2 cellular contexts compared by ENCODE assay signal in genomic region chr16:28098959-28099945, GRCh38.
TF ChIP-seq lines count a peak whose summit lies in the region.

No MANE protein-coding gene starts in this region.

TF ChIP-seq in H1, 55 proteins besides CTCF, POLR2A, EP300 and RAD21:
- TF ChIP-seq EGR1 (IDR thresholded peaks at IDR 0.05; ENCODE audit: borderline replicate concordance, low read depth, low read length) (no peak), KDM5A (IDR thresholded peaks at IDR 0.05; ENCODE audit: low read length) (no peak), CHD1 (IDR thresholded peaks at IDR 0.05; ENCODE audit: low read depth, low read length) (no peak), BRCA1 (IDR thresholded peaks at IDR 0.05; ENCODE audit: low read depth, low read length) (no peak), SP4 (IDR thresholded peaks at IDR 0.05; ENCODE audit: low read length) (no peak), JUN (IDR thresholded peaks at IDR 0.05; ENCODE audit: low read depth, low read length) (no peak), CBX8 (IDR thresholded peaks at IDR 0.05; ENCODE audit: borderline replicate concordance, low read depth, low read length) (no peak), SUZ12 (IDR thresholded peaks at IDR 0.05; ENCODE audit: low read length) (no peak), SAP30 (IDR thresholded peaks at IDR 0.05; ENCODE audit: insufficient read depth, insufficient replicate concordance, low read length) (no peak), POU5F1 (IDR thresholded peaks at IDR 0.05; ENCODE audit: low read depth, low read length) (no peak), SIX5 (IDR thresholded peaks at IDR 0.05; ENCODE audit: low read depth, low read length) (no peak)

TF ChIP-seq in GM23338, 12 proteins besides CTCF, POLR2A, EP300 and RAD21:
- TF ChIP-seq CREB1 (CRISPR knock-in tag; IDR thresholded peaks at IDR 0.05; ENCODE audit: low read depth) = no peak
- TF ChIP-seq ETS1 (IDR thresholded peaks at IDR 0.05) = no peak
- no peak for TF ChIP-seq ZNF462 (CRISPR knock-in tag; IDR thresholded peaks at IDR 0.05)
- TF ChIP-seq POLR2AphosphoS5 (IDR thresholded peaks at IDR 0.05; ENCODE audit: low read depth) = no peak
- TF ChIP-seq JUNB (IDR thresholded peaks at IDR 0.05; ENCODE audit: unreplicated experiment) = no peak
- TF ChIP-seq EZH2 (IDR thresholded peaks at IDR 0.05; ENCODE audit: low read depth, unreplicated experiment) = no peak
- no peak for TF ChIP-seq REST (IDR thresholded peaks at IDR 0.05; ENCODE audit: unreplicated experiment)
- no peak for TF ChIP-seq ZNF114 (CRISPR knock-in tag; IDR thresholded peaks at IDR 0.05)
- no peak for TF ChIP-seq EZH2phosphoT487 (IDR thresholded peaks at IDR 0.05; ENCODE audit: unreplicated experiment)
- no peak for TF ChIP-seq NANOG (IDR thresholded peaks at IDR 0.05; ENCODE audit: borderline replicate concordance)
- no peak for TF ChIP-seq ZNF331 (CRISPR knock-in tag; IDR thresholded peaks at IDR 0.05; ENCODE audit: low read depth)
- TF ChIP-seq STAT1 (IDR thresholded peaks at IDR 0.05; ENCODE audit: unreplicated experiment) = no peak
